19 cellular contexts compared by ENCODE assay signal in the genomic region with DNA sequence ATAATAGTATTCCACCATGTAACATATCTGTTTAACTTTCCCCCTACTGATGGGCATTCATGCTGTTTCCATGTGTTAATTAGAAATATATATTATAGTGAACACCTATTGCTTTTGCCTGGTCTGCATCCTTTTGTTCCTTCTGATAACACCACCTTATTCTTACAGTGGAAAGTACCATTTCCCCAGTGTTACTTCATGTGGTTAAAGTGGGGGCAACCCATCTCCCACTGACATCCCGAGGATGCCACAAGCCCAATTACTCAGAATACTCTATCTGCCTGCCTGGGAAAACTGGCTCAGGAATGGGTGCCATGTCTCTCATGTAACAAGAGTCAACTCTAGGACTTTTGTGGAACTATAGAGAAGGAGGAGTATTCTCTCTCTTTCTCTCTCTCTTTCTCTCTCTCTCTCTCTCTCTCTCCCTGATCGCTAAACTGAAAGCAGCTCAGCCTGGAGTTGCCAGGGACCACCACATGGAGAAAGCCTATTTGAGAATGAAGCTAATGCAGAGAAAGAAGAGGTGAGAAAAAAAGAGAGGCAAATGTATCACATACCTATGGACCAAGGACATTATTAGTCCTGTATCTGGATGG.
DNase-seq lines count a peak whose midpoint lies in the region; ATAC-seq and TF ChIP-seq lines count a peak whose summit lies in the region.
"Had no signal": no experiment of that assay in that cellular context is flagged by ENCODE, and none has a peak within 500 bp of the region (broad histone marks: within the 10 kb centered on the region; RNA-seq: fewer than 3 reads in every experiment).

No MANE protein-coding gene starts in this region.

- TF ChIP-seq CTCF in tibial artery (IDR thresholded peaks at IDR 0.05), result no peak

- H3K4me3 Mint-ChIP-seq in T-helper 17 cell, result no peak overlapping the region
- H3K4me3 Mint-ChIP-seq in activated naive CD8-positive, alpha-beta T cell treated with anti-CD3 and anti-CD28 coated beads, Interleukin-2, amount 10 ng/mL, durations not matched to agents 7 days and 5 days, result peak overlapping the region; percentile 5
- H3K4me3 Mint-ChIP-seq in stimulated activated naive CD8-positive, alpha-beta T cell treated with anti-CD3 and anti-CD28 coated beads, Interleukin-15, Interleukin-2, amounts not matched to agents 100 ng/mL and 50 ng/mL, for 24 hours, result no peak overlapping the region
- H3K4me3 Mint-ChIP-seq: CD8-positive, alpha-beta memory T cell had no signal

- ATAC-seq in T-helper 17 cell (no peak), GM21526 (IDR thresholded peaks at IDR 0.05; ENCODE audit: low FRiP score, unreplicated experiment) (no peak)
- ATAC-seq in activated naive CD8-positive, alpha-beta T cell treated with anti-CD3 and anti-CD28 coated beads, Interleukin-2, amount 10 ng/mL, durations not matched to agents 7 days and 5 days (ENCODE audit: low read depth), result peak; percentile 26

- H3K9me3 ChIP-seq in T-helper 17 cell (ENCODE audit: control insufficient read depth, low read length, poor library complexity, severe bottlenecking), result no peaks in the 10 kb centered on the region
- no peaks in the 10 kb centered on the region for H3K9me3 ChIP-seq in tibial artery

- H3K9me3 Mint-ChIP-seq in activated naive CD8-positive, alpha-beta T cell treated with anti-CD3 and anti-CD28 coated beads, Interleukin-2, amount 10 ng/mL, durations not matched to agents 7 days and 5 days, result peaks cover 3% of the 10 kb centered on the region
- H3K9me3 Mint-ChIP-seq in stimulated activated naive CD8-positive, alpha-beta T cell treated with anti-CD3 and anti-CD28 coated beads, Interleukin-15, Interleukin-2, amounts not matched to agents 100 ng/mL and 50 ng/mL, for 24 hours, result no peaks in the 10 kb centered on the region

- no peaks in the 10 kb centered on the region for H3K27me3 ChIP-seq in tibial artery
- H3K27me3 ChIP-seq: Peyer's patch had no signal

- no peaks in the 10 kb centered on the region for H3K27me3 Mint-ChIP-seq in T-helper 17 cell
- H3K27me3 Mint-ChIP-seq in activated naive CD8-positive, alpha-beta T cell treated with anti-CD3 and anti-CD28 coated beads, Interleukin-2, amount 10 ng/mL, durations not matched to agents 7 days and 5 days, result no peaks in the 10 kb centered on the region
- H3K27me3 Mint-ChIP-seq in stimulated activated naive CD8-positive, alpha-beta T cell treated with anti-CD3 and anti-CD28 coated beads, Interleukin-15, Interleukin-2, amounts not matched to agents 100 ng/mL and 50 ng/mL, for 24 hours, result no peaks in the 10 kb centered on the region
- H3K27me3 Mint-ChIP-seq: CD8-positive, alpha-beta memory T cell had no signal

- H3K4me1 Mint-ChIP-seq in T-helper 17 cell, result peaks cover 17% of the 10 kb centered on the region
- H3K4me1 Mint-ChIP-seq in activated naive CD8-positive, alpha-beta T cell treated with anti-CD3 and anti-CD28 coated beads, Interleukin-2, amount 10 ng/mL, durations not matched to agents 7 days and 5 days, result peaks cover 7% of the 10 kb centered on the region
- peaks cover 18% of the 10 kb centered on the region for H3K4me1 Mint-ChIP-seq in stimulated activated naive CD8-positive, alpha-beta T cell treated with anti-CD3 and anti-CD28 coated beads, Interleukin-15, Interleukin-2, amounts not matched to agents 100 ng/mL and 50 ng/mL, for 24 hours (ENCODE audit: low read depth)

- no peak for DNase-seq in T-helper 17 cell
- DNase-seq in activated naive CD8-positive, alpha-beta T cell treated with anti-CD3 and anti-CD28 coated beads, Interleukin-2, amount 10 ng/mL, durations not matched to agents 7 days and 5 days, result no peak
- DNase-seq in glomerular visceral epithelial cell (ENCODE audit: extremely low spot score), result peak; percentile 42
- DNase-seq in tibial artery, result no peak
- DNase-seq in KG1 (lab: John Stamatoyannopoulos, UW), result no peak
- DNase-seq: C1 segment of cervical spinal cord; CD8-positive, alpha-beta memory T cell; DMS79; H7; Kasumi-1; MM.1S; NCI-H1092; NCI-H146; NCI-H2029 treated with DMSO at 0.1 percent for 48 hours; NCI-H2171 treated with DMSO at 0.1 percent for 48 hours; NCI-H446 treated with DMSO at 0.1 percent for 48 hours; Peyer's patch had no signal

- H3K36me3 ChIP-seq in tibial artery, result no peaks in the 10 kb centered on the region
- H3K36me3 ChIP-seq: Peyer's patch had no signal

- no peak overlapping the region for H3K27ac ChIP-seq in tibial artery
- H3K27ac ChIP-seq: Peyer's patch had no signal

- H3K4me3 ChIP-seq in tibial artery, result no peak overlapping the region
- H3K4me3 ChIP-seq: Peyer's patch had no signal

- intact Hi-C loops in tibial artery (cut with DNase I; ENCODE audit: low total_unique reads), result no loop called here

- POLR2A ChIA-PET in activated naive CD8-positive, alpha-beta T cell treated with anti-CD3 and anti-CD28 coated beads, Interleukin-2, amount 10 ng/mL, durations not matched to agents 7 days and 5 days (lab: Charles Lee), result interaction anchor here (0.7 kb wide), 1 partner anchor 17 kb away, joined by 4 read pairs; no protein-coding TSS in a partner anchor

- H3K4me1 ChIP-seq in tibial artery, result peaks cover 0 to 10% (median 0%) of the 10 kb centered on the region in 4 donors

- peaks cover 3% of the 10 kb centered on the region for H3K36me3 Mint-ChIP-seq in T-helper 17 cell (ENCODE audit: low read depth)
- H3K36me3 Mint-ChIP-seq in activated naive CD8-positive, alpha-beta T cell treated with anti-CD3 and anti-CD28 coated beads, Interleukin-2, amount 10 ng/mL, durations not matched to agents 7 days and 5 days, result peaks cover 20% of the 10 kb centered on the region
- H3K36me3 Mint-ChIP-seq in stimulated activated naive CD8-positive, alpha-beta T cell treated with anti-CD3 and anti-CD28 coated beads, Interleukin-15, Interleukin-2, amounts not matched to agents 100 ng/mL and 50 ng/mL, for 24 hours (ENCODE audit: low read depth), result peaks cover 18% of the 10 kb centered on the region

- H3K27ac Mint-ChIP-seq in T-helper 17 cell, result peak overlapping the region; percentile 27
- no peak overlapping the region for H3K27ac Mint-ChIP-seq in activated naive CD8-positive, alpha-beta T cell treated with anti-CD3 and anti-CD28 coated beads, Interleukin-2, amount 10 ng/mL, durations not matched to agents 7 days and 5 days
- peak overlapping the region; percentile 50 for H3K27ac Mint-ChIP-seq in stimulated activated naive CD8-positive, alpha-beta T cell treated with anti-CD3 and anti-CD28 coated beads, Interleukin-15, Interleukin-2, amounts not matched to agents 100 ng/mL and 50 ng/mL, for 24 hours
